Comparison of ENCODE assay signal across 8 cellular contexts in the genomic region with DNA sequence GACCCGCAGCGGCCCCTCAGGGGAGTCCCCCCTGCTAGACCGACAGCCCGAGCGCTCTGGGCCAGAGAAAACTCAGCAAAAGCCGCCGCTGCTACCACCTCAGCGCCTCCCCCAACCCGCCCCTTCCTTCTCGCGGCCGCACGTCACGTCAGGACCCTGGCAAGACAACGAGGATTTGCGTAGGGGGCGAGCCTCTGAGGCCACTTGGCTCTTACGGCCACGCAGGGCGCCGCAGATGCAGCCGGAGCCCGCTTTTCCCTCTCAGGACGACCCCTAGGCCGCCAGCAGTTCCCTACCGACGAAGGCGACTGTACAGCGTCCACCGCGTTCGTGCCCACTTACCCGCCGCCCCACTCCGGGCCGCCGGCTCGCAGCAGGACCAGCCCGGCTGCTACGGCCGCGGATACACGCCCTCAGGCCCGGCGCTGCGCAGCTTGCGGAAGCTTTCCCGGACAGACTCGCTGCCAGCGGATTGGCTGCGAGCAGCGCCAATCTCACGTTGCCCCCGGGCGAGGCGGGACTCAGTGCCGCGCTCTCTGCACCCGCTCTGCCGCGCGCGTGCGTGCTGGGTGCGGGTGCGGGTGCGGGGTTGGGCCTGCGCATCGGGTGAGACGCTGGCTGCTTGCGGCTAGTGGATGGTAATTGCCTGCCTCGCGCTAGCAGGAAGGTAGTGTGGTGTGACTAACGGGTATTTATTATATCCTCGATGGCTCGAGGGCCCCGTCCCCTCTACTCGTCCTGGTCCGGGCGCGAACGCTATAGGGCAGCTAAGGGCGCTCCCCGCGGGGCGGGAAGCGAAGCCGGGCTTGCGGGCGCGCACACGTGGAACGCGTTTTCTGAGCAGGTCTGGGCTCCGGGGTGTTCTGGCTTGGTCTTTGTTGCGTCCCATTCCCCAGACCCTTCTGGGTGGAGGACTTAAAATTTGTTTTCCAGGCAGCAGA. TPM values are rescaled to one million over a fixed set of nuclear protein-coding genes. Genes with fewer than 3 reads are reported as not detected.
DNase-seq lines count a peak whose midpoint lies in the region; ATAC-seq and TF ChIP-seq lines count a peak whose summit lies in the region.

A gene with protein sequence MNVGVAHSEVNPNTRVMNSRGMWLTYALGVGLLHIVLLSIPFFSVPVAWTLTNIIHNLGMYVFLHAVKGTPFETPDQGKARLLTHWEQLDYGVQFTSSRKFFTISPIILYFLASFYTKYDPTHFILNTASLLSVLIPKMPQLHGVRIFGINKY (minus strand): TSS at position 413 of the 941 bp plus-strand sequence. CDS start 1,744 bp downstream, outside the sequence.
A gene (plus strand): TSS at position 524 of the 941 bp plus-strand sequence. CDS start 7,360 bp downstream, outside the sequence.

- peaks cover 85% of the 10 kb centered on the region for H3K79me2 ChIP-seq in hepatocyte

- DNase-seq in NCI-H2081 treated with DMSO at 0.1 percent for 48 hours (lab: John Stamatoyannopoulos, UW) = peak; percentile 74
- DNase-seq in T1000 (lab: John Stamatoyannopoulos, UW) = peak; percentile 92
- DNase-seq in astrocyte of the hippocampus (ENCODE audit: low read depth, low spot score) = peak; percentile 99
- peak; percentile 97 for DNase-seq in hepatocyte (ENCODE audit: low spot score)
- peak; percentile 85 for DNase-seq in renal cortical epithelial cell (ENCODE audit: low read depth)
- peak; percentile 97 to 99 for DNase-seq in aorta

- H3K9me2 ChIP-seq in hepatocyte (replicated peaks; ENCODE audit: insufficient read depth) = no peaks in the 10 kb centered on the region

- peak within 1 kb of the TSS; percentile 84 for H3K4me2 ChIP-seq in hepatocyte

- no peaks in the 10 kb centered on the region for H4K20me1 ChIP-seq in hepatocyte (ENCODE audit: insufficient read depth, poor library complexity, severe bottlenecking)

- ATAC-seq in GM18519 (IDR thresholded peaks at IDR 0.05; ENCODE audit: low FRiP score, unreplicated experiment) (peak; percentile 93), HG03045 (IDR thresholded peaks at IDR 0.05; ENCODE audit: unreplicated experiment) (peak; percentile 96), aorta (ENCODE audit: low FRiP score) (peak; percentile 100)

- no peaks in the 10 kb centered on the region for H3K9me3 ChIP-seq in hepatocyte (ENCODE audit: low read depth)
- no peaks in the 10 kb centered on the region for H3K9me3 ChIP-seq in aorta (ENCODE audit: control insufficient read depth, low read length)

- H3K27me3 ChIP-seq in hepatocyte (no peaks in the 10 kb centered on the region), aorta (ENCODE audit: control insufficient read depth in 1 of 2, insufficient read depth in 2 of 2, low read length in 1 of 2) (no peaks in the 10 kb centered on the region)

- intact Hi-C loops in aorta (cut with DNase I) = loop anchor here in 1 of 2 donors (2.0 to 10.0 kb wide), 2 partner anchors 21 to 119 kb away; a partner anchor contains a TSS

- H3K27ac ChIP-seq in hepatocyte (peak within 1 kb of the TSS; percentile 98), aorta (ENCODE audit: low read depth in 1 of 2, low read length in 2 of 2) (peak within 1 kb of the TSS; percentile 81 to 85)

- H3K36me3 ChIP-seq in hepatocyte (replicated peaks; ENCODE audit: insufficient read depth, low read depth) (no peaks in the 10 kb centered on the region), aorta (ENCODE audit: control insufficient read depth in 1 of 2, insufficient read depth in 2 of 2, low read length in 1 of 2) (no peaks in the 10 kb centered on the region)

- H2AFZ ChIP-seq in hepatocyte = peak within 1 kb of the TSS; percentile 93

- 1% methylated on average over 71 of the region's 96 CpGs for WGBS in hepatocyte (ENCODE audit: low lambda C conversion rate, missing lambda C conversion rate)
- 0% methylated on average over 93 to 96 of the region's 96 CpGs for WGBS in aorta, 2 donors

- peak within 1 kb of the TSS; percentile 88 for H3K4me3 ChIP-seq in hepatocyte
- H3K4me3 ChIP-seq in aorta (ENCODE audit: low read length in 2 of 2) = peak within 1 kb of the TSS; percentile 68 to 78

- no peak for TF ChIP-seq CTCF in hepatocyte (IDR thresholded peaks at IDR 0.05; ENCODE audit: poor library complexity)

- H3K4me1 ChIP-seq in hepatocyte (ENCODE audit: insufficient read depth) (peaks cover 10% of the 10 kb centered on the region), aorta (ENCODE audit: control insufficient read depth in 1 of 2, insufficient read depth in 2 of 2, low read length in 2 of 2) (peaks cover 0 to 3% of the 10 kb centered on the region in 2 donors)

RNA-seq across cellular contexts. Expression of the first gene that starts in this region (rescaled TPM):
- total RNA-seq in hepatocyte = 69.9 and 77.6 TPM in 2 replicates
- polyA plus RNA-seq in hepatocyte = 92.6 and 102 TPM in 2 replicates
- total RNA-seq in renal cortical epithelial cell = 50.7 and 70.4 TPM in 2 replicates
- 10 to 100 TPM; 52.4 to 63.4 TPM for total RNA-seq in aorta
- polyA plus RNA-seq in aorta = 100 to 1,000 TPM in 1 of 2 donors, 10 to 100 TPM in 1; 46.0 to 121 TPM

RNA-seq across cellular contexts. Expression of the second gene that starts in this region (rescaled TPM):
- total RNA-seq in hepatocyte (14.6 and 21.2 TPM in 2 replicates), renal cortical epithelial cell (23.6 and 28.4 TPM in 2 replicates), aorta (10 to 100 TPM; 17.4 to 33.3 TPM)
- polyA plus RNA-seq in hepatocyte (13.1 and 16.0 TPM in 2 replicates), aorta (10 to 100 TPM; 10.4 to 13.3 TPM)

Comparison
In these comparisons a context has a peak if more than half of its experiments do, and no peak if none do; other contexts are left out.
1. Peak in every context shown above with its lines: DNase-seq, ATAC-seq, H3K4me3 ChIP-seq and H3K27ac ChIP-seq.